ENCODE assay signal across 16 cellular contexts in genomic region chr4:112173593-112174559, GRCh38. TPM values are rescaled to one million over a fixed set of nuclear protein-coding genes. Genes with fewer than 3 reads are reported as not detected.
DNase-seq lines count a peak whose midpoint lies in the region; ATAC-seq, FAIRE-seq and TF ChIP-seq lines count a peak whose summit lies in the region.
"Had no signal": no experiment of that assay in that cellular context is flagged by ENCODE, and none has a peak within 500 bp of the region (broad histone marks: within the 10 kb centered on the region; RNA-seq: fewer than 3 reads in every experiment).

No MANE protein-coding gene starts in this region.

- no peaks in the 10 kb centered on the region for H3K27me3 Mint-ChIP-seq in activated naive CD8-positive, alpha-beta T cell treated with anti-CD3 and anti-CD28 coated beads, Interleukin-2, amount 50 U/mL, for 24 hours
- H3K27me3 Mint-ChIP-seq in stimulated activated memory B cell treated with anti-CD40 and anti-IgM and Interleukin-4, amounts not matched to agents 10 μg/mL and 1 μg/mL and 100 μg/mL, for 72 hours = no peaks in the 10 kb centered on the region
- H3K27me3 Mint-ChIP-seq: dendritic cell treated with granulocyte-macrophage colony-stimulating factor and Interleukin-4, amounts not matched to agents 40 ng/mL and 50 ng/mL, for 4 days had no signal

- H3K9me3 Mint-ChIP-seq in activated naive CD8-positive, alpha-beta T cell treated with anti-CD3 and anti-CD28 coated beads, Interleukin-2, amount 50 U/mL, for 24 hours = no peaks in the 10 kb centered on the region
- H3K9me3 Mint-ChIP-seq in stimulated activated memory B cell treated with anti-CD40 and anti-IgM and Interleukin-4, amounts not matched to agents 10 μg/mL and 1 μg/mL and 100 μg/mL, for 72 hours = no peaks in the 10 kb centered on the region
- H3K9me3 Mint-ChIP-seq: dendritic cell treated with granulocyte-macrophage colony-stimulating factor and Interleukin-4, amounts not matched to agents 40 ng/mL and 50 ng/mL, for 4 days; natural killer cell had no signal

- H3K4me3 ChIP-seq in SJSA1 (no peak overlapping the region), keratinocyte (ENCODE audit: control insufficient read depth in 2 of 3, extremely low read depth in 1 of 3, insufficient read depth in 2 of 3, low read depth in 1 of 3, low read length in 3 of 3) (no peak overlapping the region)
- H3K4me3 ChIP-seq: lower lobe of right lung, thyroid gland had no signal

- H3K9me3 ChIP-seq in SJSA1 (replicated peaks) (no peaks in the 10 kb centered on the region), keratinocyte (ENCODE audit: control insufficient read depth, low read depth, low read length) (no peaks in the 10 kb centered on the region)
- H3K9me3 ChIP-seq: lower lobe of right lung, thyroid gland had no signal

- H3K9ac ChIP-seq in keratinocyte (ENCODE audit: control insufficient read depth, extremely low read depth, insufficient read depth, low read length) = no peak overlapping the region

- DNase-seq in A172 (ENCODE audit: low spot score) (peak; percentile 16), HCEC 1CT (peak; percentile 33), SJSA1 (ENCODE audit: low read depth in 1 of 2, low spot score in 2 of 2) (peak; percentile 25 to 47), keratinocyte (ENCODE audit: low read depth, low spot score) (no peak), SKM-1 (lab: John Stamatoyannopoulos, UW; ENCODE audit: unreplicated experiment) (no peak)
- DNase-seq in activated naive CD8-positive, alpha-beta T cell treated with anti-CD3 and anti-CD28 coated beads, Interleukin-2, amount 50 U/mL, for 24 hours = no peak
- DNase-seq: activated CD8-positive, alpha-beta T cell treated with anti-CD3 and anti-CD28 coated beads, Interleukin-2, amount 10 ng/mL, durations not matched to agents 7 days and 5 days; lower lobe of right lung; natural killer cell; NCI-H2227 treated with DMSO at 0.1 percent for 48 hours; thyroid gland had no signal

- peaks cover 22% of the 10 kb centered on the region for H3K4me1 ChIP-seq in SJSA1 (replicated peaks)
- peaks cover 34% of the 10 kb centered on the region for H3K4me1 ChIP-seq in keratinocyte (ENCODE audit: control insufficient read depth, extremely low read depth, insufficient read depth, low read length)
- H3K4me1 ChIP-seq: lower lobe of right lung, thyroid gland had no signal

- no peaks in the 10 kb centered on the region for H3K27me3 ChIP-seq in SJSA1 (replicated peaks)
- H3K27me3 ChIP-seq in keratinocyte (ENCODE audit: control insufficient read depth, extremely low read depth, insufficient read depth, low read length) = no peaks in the 10 kb centered on the region
- H3K27me3 ChIP-seq: thyroid gland had no signal

- TF ChIP-seq CTCF in keratinocyte (optimal IDR thresholded peaks at IDR 0.05 in 1 of 3, IDR thresholded peaks at IDR 0.05 in 1 of 3, conservative IDR thresholded peaks at IDR 0.05 in 1 of 3; ENCODE audit: extremely low read depth in 1 of 3, insufficient read depth in 2 of 3, low read length in 3 of 3) = no peak

- H3K27ac Mint-ChIP-seq in activated naive CD8-positive, alpha-beta T cell treated with anti-CD3 and anti-CD28 coated beads, Interleukin-2, amount 50 U/mL, for 24 hours = no peak overlapping the region
- no peak overlapping the region for H3K27ac Mint-ChIP-seq in stimulated activated memory B cell treated with anti-CD40 and anti-IgM and Interleukin-4, amounts not matched to agents 10 μg/mL and 1 μg/mL and 100 μg/mL, for 72 hours
- H3K27ac Mint-ChIP-seq: activated CD8-positive, alpha-beta T cell treated with anti-CD3 and anti-CD28 coated beads, Interleukin-2, amount 10 ng/mL, durations not matched to agents 7 days and 5 days; dendritic cell treated with granulocyte-macrophage colony-stimulating factor and Interleukin-4, amounts not matched to agents 40 ng/mL and 50 ng/mL, for 4 days; natural killer cell had no signal

- no peak for FAIRE-seq in keratinocyte (lab: Jason Lieb, UNC)
- FAIRE-seq: astrocyte, GM18507 had no signal

- peaks cover 53% of the 10 kb centered on the region for H3K4me1 Mint-ChIP-seq in activated naive CD8-positive, alpha-beta T cell treated with anti-CD3 and anti-CD28 coated beads, Interleukin-2, amount 50 U/mL, for 24 hours
- H3K4me1 Mint-ChIP-seq in stimulated activated memory B cell treated with anti-CD40 and anti-IgM and Interleukin-4, amounts not matched to agents 10 μg/mL and 1 μg/mL and 100 μg/mL, for 72 hours = no peaks in the 10 kb centered on the region

- H3K4me3 Mint-ChIP-seq in activated naive CD8-positive, alpha-beta T cell treated with anti-CD3 and anti-CD28 coated beads, Interleukin-2, amount 50 U/mL, for 24 hours = no peak overlapping the region
- H3K4me3 Mint-ChIP-seq in stimulated activated memory B cell treated with anti-CD40 and anti-IgM and Interleukin-4, amounts not matched to agents 10 μg/mL and 1 μg/mL and 100 μg/mL, for 72 hours = no peak overlapping the region
- H3K4me3 Mint-ChIP-seq: activated CD8-positive, alpha-beta T cell treated with anti-CD3 and anti-CD28 coated beads, Interleukin-2, amount 10 ng/mL, durations not matched to agents 7 days and 5 days; dendritic cell treated with granulocyte-macrophage colony-stimulating factor and Interleukin-4, amounts not matched to agents 40 ng/mL and 50 ng/mL, for 4 days; natural killer cell had no signal

- H2AFZ ChIP-seq in keratinocyte (ENCODE audit: control insufficient read depth, low read length) = no peak overlapping the region

- no peaks in the 10 kb centered on the region for H4K20me1 ChIP-seq in keratinocyte (ENCODE audit: control insufficient read depth, extremely low read depth, insufficient read depth, low read length)

- H3K4me2 ChIP-seq in keratinocyte (ENCODE audit: control insufficient read depth, extremely low read depth, insufficient read depth, low read depth, low read length) = no peak overlapping the region

- H3K36me3 ChIP-seq in SJSA1 (no peaks in the 10 kb centered on the region), keratinocyte (ENCODE audit: control insufficient read depth in 2 of 2, extremely low read depth in 1 of 2, insufficient read depth in 2 of 2, low read length in 2 of 2) (no peaks in the 10 kb centered on the region)
- H3K36me3 ChIP-seq: lower lobe of right lung, thyroid gland had no signal

- H3K36me3 Mint-ChIP-seq in activated naive CD8-positive, alpha-beta T cell treated with anti-CD3 and anti-CD28 coated beads, Interleukin-2, amount 50 U/mL, for 24 hours (ENCODE audit: low read depth) = peaks cover 29% of the 10 kb centered on the region
- H3K36me3 Mint-ChIP-seq in stimulated activated memory B cell treated with anti-CD40 and anti-IgM and Interleukin-4, amounts not matched to agents 10 μg/mL and 1 μg/mL and 100 μg/mL, for 72 hours = peaks cover 10% of the 10 kb centered on the region
- H3K36me3 Mint-ChIP-seq: natural killer cell had no signal

- no peaks in the 10 kb centered on the region for H3K9me1 ChIP-seq in keratinocyte (ENCODE audit: control insufficient read depth, extremely low read depth, insufficient read depth, low read length)

- dilution Hi-C loops in keratinocyte (cut with MboI; ENCODE audit: extremely low pct_ligation_motif_present, low sequenced_read_pairs) = no loop called here

- no peak for ATAC-seq in activated naive CD8-positive, alpha-beta T cell treated with anti-CD3 and anti-CD28 coated beads, Interleukin-2, amount 50 U/mL, for 24 hours
- ATAC-seq in stimulated activated memory B cell treated with anti-CD40 and anti-IgM and Interleukin-4, amounts not matched to agents 10 μg/mL and 1 μg/mL and 100 μg/mL, for 72 hours = no peak
- no peak for ATAC-seq in HG03280 (IDR thresholded peaks at IDR 0.05; ENCODE audit: unreplicated experiment)
- ATAC-seq: activated CD8-positive, alpha-beta T cell treated with anti-CD3 and anti-CD28 coated beads, Interleukin-2, amount 10 ng/mL, durations not matched to agents 7 days and 5 days; lower lobe of right lung; natural killer cell had no signal

- H3K27ac ChIP-seq in SJSA1 (no peak overlapping the region), keratinocyte (ENCODE audit: control insufficient read depth, insufficient read depth, low read length) (peak overlapping the region; percentile 62)
- H3K27ac ChIP-seq: lower lobe of right lung, thyroid gland had no signal

- H3K79me2 ChIP-seq in keratinocyte (ENCODE audit: control insufficient read depth, insufficient read depth, low read length) = no peaks in the 10 kb centered on the region

RNA-seq across cellular contexts. Expression of gene FAM241A, which starts 28.6 kb away (rescaled TPM):
- 0.62 and 0.79 TPM in 2 replicates for total RNA-seq in A172 (2014; rRNA removed; shearing (Covaris generic))
- 1.4 and 2.1 TPM in 2 replicates for total RNA-seq in SJSA1 (2014; rRNA removed; shearing (Covaris generic))
- 1.4 to 2.9 TPM (median 2.1 TPM) in 3 replicates for polyA plus RNA-seq in keratinocyte
- polyA plus RNA-seq in keratinocyte (2011; ENCODE audit: low read depth) = 1.4 TPM
- polyA plus RNA-seq in keratinocyte (2011; cell fraction: cytosol; rRNA removed) = 1.7 and 3.2 TPM in 2 replicates
- 1.6 and 2.2 TPM in 2 replicates for polyA plus RNA-seq in keratinocyte (2011; cell fraction: nucleus; rRNA removed)
- polyA plus RNA-seq in keratinocyte (2012; ENCODE audit: low replicate concordance) = 2.5 and 2.8 TPM in 2 replicates
- 0.26 to 1.5 TPM (median 0.53 TPM) in 3 replicates for polyA minus RNA-seq in keratinocyte
- 0.77 TPM for polyA minus RNA-seq in keratinocyte (2011; cell fraction: cytosol; rRNA and poly(A)+ RNA removed)
- polyA minus RNA-seq in keratinocyte (2011; cell fraction: nucleus; rRNA and poly(A)+ RNA removed) = 0.95 and 1.4 TPM in 2 replicates

RNA-seq across cellular contexts. Expression of gene AP1AR, which starts 57.7 kb away (rescaled TPM):
- total RNA-seq in A172 (2014; rRNA removed; shearing (Covaris generic)) = 23.2 and 32.9 TPM in 2 replicates
- total RNA-seq in SJSA1 (2014; rRNA removed; shearing (Covaris generic)) = 35.3 and 38.9 TPM in 2 replicates
- polyA plus RNA-seq in keratinocyte = 7.8 to 17.5 TPM (median 8.4 TPM) in 3 replicates
- 48.5 TPM for polyA plus RNA-seq in keratinocyte (2011; ENCODE audit: low read depth)
- 7.5 and 12.6 TPM in 2 replicates for polyA plus RNA-seq in keratinocyte (2011; cell fraction: cytosol; rRNA removed)
- polyA plus RNA-seq in keratinocyte (2011; cell fraction: nucleus; rRNA removed) = 7.7 and 11.8 TPM in 2 replicates
- polyA plus RNA-seq in keratinocyte (2012; ENCODE audit: low replicate concordance) = 10.1 and 17.4 TPM in 2 replicates
- 1.0 to 5.7 TPM (median 1.1 TPM) in 3 replicates for polyA minus RNA-seq in keratinocyte
- polyA minus RNA-seq in keratinocyte (2011; cell fraction: cytosol; rRNA and poly(A)+ RNA removed) = 21.5 TPM
- 7.1 and 10.1 TPM in 2 replicates for polyA minus RNA-seq in keratinocyte (2011; cell fraction: nucleus; rRNA and poly(A)+ RNA removed)

Comparison
In these comparisons a context has a peak if more than half of its experiments do, and no peak if none do; other contexts are left out.
1. DNase-seq: peak in A172 (single experiment), HCEC 1CT (single experiment) and SJSA1 (2 of 2); none in keratinocyte (single experiment), activated naive CD8-positive, alpha-beta T cell treated with anti-CD3 and anti-CD28 coated beads, Interleukin-2, amount 50 U/mL, for 24 hours (single experiment) and SKM-1 (single experiment).